ENCODE assay signal across 1 cellular context in the genomic region with DNA sequence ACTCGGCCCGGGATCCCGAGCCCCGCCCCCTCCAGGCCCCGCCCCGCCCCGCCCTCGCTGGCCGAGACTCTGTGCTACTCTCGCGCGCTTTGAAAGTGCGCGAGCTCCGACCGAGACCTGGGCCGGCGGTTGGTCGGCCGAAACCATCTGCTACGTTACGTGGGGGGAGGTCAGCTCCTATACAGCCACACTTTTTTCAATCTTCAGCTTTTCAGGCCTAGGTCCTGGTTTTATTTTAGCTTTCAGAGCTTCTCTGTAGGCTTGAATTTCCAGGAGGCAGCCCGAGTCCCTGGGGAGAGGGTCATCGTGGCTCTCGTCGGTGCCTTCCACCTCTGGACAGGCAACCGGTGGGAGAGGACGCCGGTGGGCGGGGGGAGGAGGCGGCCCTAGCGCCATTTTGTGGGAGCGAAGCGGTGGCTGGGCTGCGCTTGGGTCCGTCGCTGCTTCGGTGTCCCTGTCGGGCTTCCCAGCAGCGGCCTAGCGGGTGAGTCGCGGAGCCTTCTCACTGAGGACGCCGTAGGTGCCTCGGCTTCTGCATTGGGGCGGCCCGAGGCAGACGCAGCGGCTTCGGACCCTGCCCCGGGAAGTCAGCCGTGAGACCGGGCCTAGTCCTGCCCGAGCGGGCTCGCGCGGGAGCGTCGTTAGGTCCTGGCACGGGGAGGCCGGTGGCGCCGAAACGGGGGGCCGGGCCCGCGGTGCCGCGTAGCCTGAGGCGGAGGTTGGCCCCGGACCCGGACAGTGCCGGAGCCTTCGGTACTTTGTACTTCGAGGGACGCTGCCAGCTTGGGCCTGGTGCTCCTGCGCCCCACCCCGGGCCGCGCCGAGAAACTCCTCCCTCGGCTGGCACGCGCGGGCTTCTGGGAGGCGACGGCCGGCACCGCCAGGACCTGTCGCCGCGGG.
TF ChIP-seq lines count a peak whose summit lies in the region.

A gene (plus strand): TSS at position 395 of the 900 bp plus-strand sequence. CDS start 1,074 bp downstream, outside the sequence.

TF ChIP-seq in HepG2, 621 proteins besides CTCF, POLR2A, EP300 and RAD21 (continued from another document and continues in another):
- TF ChIP-seq SIX4 (CRISPR knock-in tag; IDR thresholded peaks at IDR 0.05) (0 out of 2 replicates have a peak, but pooled peaks have one; percentile 27), SYNCRIP (IDR thresholded peaks at IDR 0.05; ENCODE audit: insufficient read depth, low read depth, low read length) (no peak), SRSF4 (IDR thresholded peaks at IDR 0.05; ENCODE audit: low read depth, low read length, poor library complexity, severe bottlenecking) (peak; percentile 78), NR2F1 (CRISPR knock-in tag; IDR thresholded peaks at IDR 0.05) (no peak; a peak in 1 of 4 replicates), ZNF761 (CRISPR knock-in tag; conservative IDR thresholded peaks at IDR 0.05) (peak; percentile 67; the same call in 1 of the 2 replicates), ZSCAN29 (CRISPR knock-in tag; conservative IDR thresholded peaks at IDR 0.05) (no peak), SP140L (CRISPR knock-in tag; IDR thresholded peaks at IDR 0.05; ENCODE audit: borderline replicate concordance) (no peak), HOXA9 (CRISPR knock-in tag; IDR thresholded peaks at IDR 0.05; ENCODE audit: borderline replicate concordance) (no peak), ATF1 (CRISPR knock-in tag; IDR thresholded peaks at IDR 0.05) (no peak), ZFY (CRISPR knock-in tag; IDR thresholded peaks at IDR 0.05) (peak; percentile 100), PRPF4 (IDR thresholded peaks at IDR 0.05; ENCODE audit: low read depth, low read length, poor library complexity, severe bottlenecking) (no peak), MYC (CRISPR knock-in tag; IDR thresholded peaks at IDR 0.05; ENCODE audit: borderline replicate concordance) (peak; percentile 74), SP1 (IDR thresholded peaks at IDR 0.05) (peak; percentile 58; the same call in 1 of the 2 replicates), SP1 (CRISPR knock-in tag; IDR thresholded peaks at IDR 0.05) (peak; percentile 81), ZNF547 (CRISPR knock-in tag; IDR thresholded peaks at IDR 0.05) (no peak; the same call in 1 of the 2 replicates), AHR (CRISPR knock-in tag; IDR thresholded peaks at IDR 0.05) (peak; percentile 55; the same call in 1 of the 2 replicates), ZNF670 (CRISPR knock-in tag; IDR thresholded peaks at IDR 0.05; ENCODE audit: borderline replicate concordance) (no peak), NCOA1 (CRISPR knock-in tag; IDR thresholded peaks at IDR 0.05) (peak; percentile 84; the same call in 1 of the 2 replicates), ZNF678 (CRISPR knock-in tag; IDR thresholded peaks at IDR 0.05) (peak; percentile 64; the same call in 1 of the 2 replicates), REPIN1 (CRISPR knock-in tag; IDR thresholded peaks at IDR 0.05; ENCODE audit: borderline replicate concordance, low read depth) (peak; percentile 49; the same call in 1 of the 2 replicates), HNRNPH1 (optimal IDR thresholded peaks at IDR 0.05; ENCODE audit: low read depth, low read length) (no peak), ZNF460 (CRISPR knock-in tag; IDR thresholded peaks at IDR 0.05; ENCODE audit: borderline replicate concordance) (no peak), HOXA5 (CRISPR knock-in tag; IDR thresholded peaks at IDR 0.05) (peak; percentile 96), ZBTB3 (CRISPR knock-in tag; IDR thresholded peaks at IDR 0.05; ENCODE audit: borderline replicate concordance, low read depth) (no peak), ZNF335 (CRISPR knock-in tag; IDR thresholded peaks at IDR 0.05) (no peak; the same call in 1 of the 2 replicates), ZNF441 (CRISPR knock-in tag; IDR thresholded peaks at IDR 0.05; ENCODE audit: borderline replicate concordance) (no peak)
- TF ChIP-seq, protein P1, sequence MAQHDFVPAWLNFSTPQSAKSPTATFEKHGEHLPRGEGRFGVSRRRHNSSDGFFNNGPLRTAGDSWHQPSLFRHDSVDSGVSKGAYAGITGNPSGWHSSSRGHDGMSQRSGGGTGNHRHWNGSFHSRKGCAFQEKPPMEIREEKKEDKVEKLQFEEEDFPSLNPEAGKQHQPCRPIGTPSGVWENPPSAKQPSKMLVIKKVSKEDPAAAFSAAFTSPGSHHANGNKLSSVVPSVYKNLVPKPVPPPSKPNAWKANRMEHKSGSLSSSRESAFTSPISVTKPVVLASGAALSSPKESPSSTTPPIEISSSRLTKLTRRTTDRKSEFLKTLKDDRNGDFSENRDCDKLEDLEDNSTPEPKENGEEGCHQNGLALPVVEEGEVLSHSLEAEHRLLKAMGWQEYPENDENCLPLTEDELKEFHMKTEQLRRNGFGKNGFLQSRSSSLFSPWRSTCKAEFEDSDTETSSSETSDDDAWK (CRISPR knock-in tag; IDR thresholded peaks at IDR 0.05): no peak
- TF ChIP-seq, protein P2, sequence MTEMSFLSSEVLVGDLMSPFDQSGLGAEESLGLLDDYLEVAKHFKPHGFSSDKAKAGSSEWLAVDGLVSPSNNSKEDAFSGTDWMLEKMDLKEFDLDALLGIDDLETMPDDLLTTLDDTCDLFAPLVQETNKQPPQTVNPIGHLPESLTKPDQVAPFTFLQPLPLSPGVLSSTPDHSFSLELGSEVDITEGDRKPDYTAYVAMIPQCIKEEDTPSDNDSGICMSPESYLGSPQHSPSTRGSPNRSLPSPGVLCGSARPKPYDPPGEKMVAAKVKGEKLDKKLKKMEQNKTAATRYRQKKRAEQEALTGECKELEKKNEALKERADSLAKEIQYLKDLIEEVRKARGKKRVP (CRISPR knock-in tag; IDR thresholded peaks at IDR 0.05): peak in 1 of 2 experiments; percentile 41; a peak in 1 of 4 replicates
- TF ChIP-seq, protein P3, sequence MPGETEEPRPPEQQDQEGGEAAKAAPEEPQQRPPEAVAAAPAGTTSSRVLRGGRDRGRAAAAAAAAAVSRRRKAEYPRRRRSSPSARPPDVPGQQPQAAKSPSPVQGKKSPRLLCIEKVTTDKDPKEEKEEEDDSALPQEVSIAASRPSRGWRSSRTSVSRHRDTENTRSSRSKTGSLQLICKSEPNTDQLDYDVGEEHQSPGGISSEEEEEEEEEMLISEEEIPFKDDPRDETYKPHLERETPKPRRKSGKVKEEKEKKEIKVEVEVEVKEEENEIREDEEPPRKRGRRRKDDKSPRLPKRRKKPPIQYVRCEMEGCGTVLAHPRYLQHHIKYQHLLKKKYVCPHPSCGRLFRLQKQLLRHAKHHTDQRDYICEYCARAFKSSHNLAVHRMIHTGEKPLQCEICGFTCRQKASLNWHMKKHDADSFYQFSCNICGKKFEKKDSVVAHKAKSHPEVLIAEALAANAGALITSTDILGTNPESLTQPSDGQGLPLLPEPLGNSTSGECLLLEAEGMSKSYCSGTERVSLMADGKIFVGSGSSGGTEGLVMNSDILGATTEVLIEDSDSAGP (CRISPR knock-in tag; IDR thresholded peaks at IDR 0.05; ENCODE audit: borderline replicate concordance): peak; percentile 91
- TF ChIP-seq, protein P4, sequence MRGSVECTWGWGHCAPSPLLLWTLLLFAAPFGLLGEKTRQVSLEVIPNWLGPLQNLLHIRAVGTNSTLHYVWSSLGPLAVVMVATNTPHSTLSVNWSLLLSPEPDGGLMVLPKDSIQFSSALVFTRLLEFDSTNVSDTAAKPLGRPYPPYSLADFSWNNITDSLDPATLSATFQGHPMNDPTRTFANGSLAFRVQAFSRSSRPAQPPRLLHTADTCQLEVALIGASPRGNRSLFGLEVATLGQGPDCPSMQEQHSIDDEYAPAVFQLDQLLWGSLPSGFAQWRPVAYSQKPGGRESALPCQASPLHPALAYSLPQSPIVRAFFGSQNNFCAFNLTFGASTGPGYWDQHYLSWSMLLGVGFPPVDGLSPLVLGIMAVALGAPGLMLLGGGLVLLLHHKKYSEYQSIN (CRISPR knock-in tag; IDR thresholded peaks at IDR 0.05; ENCODE audit: borderline replicate concordance): no peak
- TF ChIP-seq, protein P5, sequence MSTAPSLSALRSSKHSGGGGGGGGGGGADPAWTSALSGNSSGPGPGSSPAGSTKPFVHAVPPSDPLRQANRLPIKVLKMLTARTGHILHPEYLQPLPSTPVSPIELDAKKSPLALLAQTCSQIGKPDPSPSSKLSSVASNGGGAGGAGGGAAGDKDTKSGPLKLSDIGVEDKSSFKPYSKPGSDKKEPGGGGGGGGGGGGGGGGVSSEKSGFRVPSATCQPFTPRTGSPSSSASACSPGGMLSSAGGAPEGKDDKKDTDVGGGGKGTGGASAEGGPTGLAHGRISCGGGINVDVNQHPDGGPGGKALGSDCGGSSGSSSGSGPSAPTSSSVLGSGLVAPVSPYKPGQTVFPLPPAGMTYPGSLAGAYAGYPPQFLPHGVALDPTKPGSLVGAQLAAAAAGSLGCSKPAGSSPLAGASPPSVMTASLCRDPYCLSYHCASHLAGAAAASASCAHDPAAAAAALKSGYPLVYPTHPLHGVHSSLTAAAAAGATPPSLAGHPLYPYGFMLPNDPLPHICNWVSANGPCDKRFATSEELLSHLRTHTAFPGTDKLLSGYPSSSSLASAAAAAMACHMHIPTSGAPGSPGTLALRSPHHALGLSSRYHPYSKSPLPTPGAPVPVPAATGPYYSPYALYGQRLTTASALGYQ (CRISPR knock-in tag; IDR thresholded peaks at IDR 0.05): peak; percentile 86
- TF ChIP-seq, protein P6, sequence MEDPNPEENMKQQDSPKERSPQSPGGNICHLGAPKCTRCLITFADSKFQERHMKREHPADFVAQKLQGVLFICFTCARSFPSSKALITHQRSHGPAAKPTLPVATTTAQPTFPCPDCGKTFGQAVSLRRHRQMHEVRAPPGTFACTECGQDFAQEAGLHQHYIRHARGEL (CRISPR knock-in tag; IDR thresholded peaks at IDR 0.05): no peak
- TF ChIP-seq, protein P7, sequence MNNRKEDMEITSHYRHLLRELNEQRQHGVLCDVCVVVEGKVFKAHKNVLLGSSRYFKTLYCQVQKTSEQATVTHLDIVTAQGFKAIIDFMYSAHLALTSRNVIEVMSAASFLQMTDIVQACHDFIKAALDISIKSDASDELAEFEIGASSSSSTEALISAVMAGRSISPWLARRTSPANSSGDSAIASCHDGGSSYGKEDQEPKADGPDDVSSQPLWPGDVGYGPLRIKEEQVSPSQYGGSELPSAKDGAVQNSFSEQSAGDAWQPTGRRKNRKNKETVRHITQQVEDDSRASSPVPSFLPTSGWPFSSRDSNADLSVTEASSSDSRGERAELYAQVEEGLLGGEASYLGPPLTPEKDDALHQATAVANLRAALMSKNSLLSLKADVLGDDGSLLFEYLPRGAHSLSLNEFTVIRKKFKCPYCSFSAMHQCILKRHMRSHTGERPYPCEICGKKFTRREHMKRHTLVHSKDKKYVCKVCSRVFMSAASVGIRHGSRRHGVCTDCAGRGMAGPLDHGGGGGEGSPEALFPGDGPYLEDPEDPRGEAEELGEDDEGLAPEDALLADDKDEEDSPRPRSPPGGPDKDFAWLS (CRISPR knock-in tag; IDR thresholded peaks at IDR 0.05; ENCODE audit: borderline replicate concordance): no peak
- TF ChIP-seq, protein P8, sequence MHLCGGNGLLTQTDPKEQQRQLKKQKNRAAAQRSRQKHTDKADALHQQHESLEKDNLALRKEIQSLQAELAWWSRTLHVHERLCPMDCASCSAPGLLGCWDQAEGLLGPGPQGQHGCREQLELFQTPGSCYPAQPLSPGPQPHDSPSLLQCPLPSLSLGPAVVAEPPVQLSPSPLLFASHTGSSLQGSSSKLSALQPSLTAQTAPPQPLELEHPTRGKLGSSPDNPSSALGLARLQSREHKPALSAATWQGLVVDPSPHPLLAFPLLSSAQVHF (CRISPR knock-in tag; IDR thresholded peaks at IDR 0.05): no peak
- TF ChIP-seq, protein P9, sequence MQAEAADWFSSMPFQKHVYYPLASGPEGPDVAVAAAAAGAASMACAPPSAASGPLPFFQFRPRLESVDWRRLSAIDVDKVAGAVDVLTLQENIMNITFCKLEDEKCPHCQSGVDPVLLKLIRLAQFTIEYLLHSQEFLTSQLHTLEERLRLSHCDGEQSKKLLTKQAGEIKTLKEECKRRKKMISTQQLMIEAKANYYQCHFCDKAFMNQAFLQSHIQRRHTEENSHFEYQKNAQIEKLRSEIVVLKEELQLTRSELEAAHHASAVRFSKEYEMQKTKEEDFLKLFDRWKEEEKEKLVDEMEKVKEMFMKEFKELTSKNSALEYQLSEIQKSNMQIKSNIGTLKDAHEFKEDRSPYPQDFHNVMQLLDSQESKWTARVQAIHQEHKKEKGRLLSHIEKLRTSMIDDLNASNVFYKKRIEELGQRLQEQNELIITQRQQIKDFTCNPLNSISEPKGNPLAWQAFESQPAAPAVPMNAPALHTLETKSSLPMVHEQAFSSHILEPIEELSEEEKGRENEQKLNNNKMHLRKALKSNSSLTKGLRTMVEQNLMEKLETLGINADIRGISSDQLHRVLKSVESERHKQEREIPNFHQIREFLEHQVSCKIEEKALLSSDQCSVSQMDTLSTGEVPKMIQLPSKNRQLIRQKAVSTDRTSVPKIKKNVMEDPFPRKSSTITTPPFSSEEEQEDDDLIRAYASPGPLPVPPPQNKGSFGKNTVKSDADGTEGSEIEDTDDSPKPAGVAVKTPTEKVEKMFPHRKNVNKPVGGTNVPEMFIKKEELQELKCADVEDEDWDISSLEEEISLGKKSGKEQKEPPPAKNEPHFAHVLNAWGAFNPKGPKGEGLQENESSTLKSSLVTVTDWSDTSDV (CRISPR knock-in tag; IDR thresholded peaks at IDR 0.05): no peak
- TF ChIP-seq, protein P10, sequence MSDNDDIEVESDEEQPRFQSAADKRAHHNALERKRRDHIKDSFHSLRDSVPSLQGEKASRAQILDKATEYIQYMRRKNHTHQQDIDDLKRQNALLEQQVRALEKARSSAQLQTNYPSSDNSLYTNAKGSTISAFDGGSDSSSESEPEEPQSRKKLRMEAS (IDR thresholded peaks at IDR 0.05): peak; percentile 58
- TF ChIP-seq, protein P11, sequence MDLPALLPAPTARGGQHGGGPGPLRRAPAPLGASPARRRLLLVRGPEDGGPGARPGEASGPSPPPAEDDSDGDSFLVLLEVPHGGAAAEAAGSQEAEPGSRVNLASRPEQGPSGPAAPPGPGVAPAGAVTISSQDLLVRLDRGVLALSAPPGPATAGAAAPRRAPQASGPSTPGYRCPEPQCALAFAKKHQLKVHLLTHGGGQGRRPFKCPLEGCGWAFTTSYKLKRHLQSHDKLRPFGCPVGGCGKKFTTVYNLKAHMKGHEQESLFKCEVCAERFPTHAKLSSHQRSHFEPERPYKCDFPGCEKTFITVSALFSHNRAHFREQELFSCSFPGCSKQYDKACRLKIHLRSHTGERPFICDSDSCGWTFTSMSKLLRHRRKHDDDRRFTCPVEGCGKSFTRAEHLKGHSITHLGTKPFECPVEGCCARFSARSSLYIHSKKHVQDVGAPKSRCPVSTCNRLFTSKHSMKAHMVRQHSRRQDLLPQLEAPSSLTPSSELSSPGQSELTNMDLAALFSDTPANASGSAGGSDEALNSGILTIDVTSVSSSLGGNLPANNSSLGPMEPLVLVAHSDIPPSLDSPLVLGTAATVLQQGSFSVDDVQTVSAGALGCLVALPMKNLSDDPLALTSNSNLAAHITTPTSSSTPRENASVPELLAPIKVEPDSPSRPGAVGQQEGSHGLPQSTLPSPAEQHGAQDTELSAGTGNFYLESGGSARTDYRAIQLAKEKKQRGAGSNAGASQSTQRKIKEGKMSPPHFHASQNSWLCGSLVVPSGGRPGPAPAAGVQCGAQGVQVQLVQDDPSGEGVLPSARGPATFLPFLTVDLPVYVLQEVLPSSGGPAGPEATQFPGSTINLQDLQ (CRISPR knock-in tag; IDR thresholded peaks at IDR 0.05): peak; percentile 27; the same call in 1 of the 2 replicates
- TF ChIP-seq, protein P12, sequence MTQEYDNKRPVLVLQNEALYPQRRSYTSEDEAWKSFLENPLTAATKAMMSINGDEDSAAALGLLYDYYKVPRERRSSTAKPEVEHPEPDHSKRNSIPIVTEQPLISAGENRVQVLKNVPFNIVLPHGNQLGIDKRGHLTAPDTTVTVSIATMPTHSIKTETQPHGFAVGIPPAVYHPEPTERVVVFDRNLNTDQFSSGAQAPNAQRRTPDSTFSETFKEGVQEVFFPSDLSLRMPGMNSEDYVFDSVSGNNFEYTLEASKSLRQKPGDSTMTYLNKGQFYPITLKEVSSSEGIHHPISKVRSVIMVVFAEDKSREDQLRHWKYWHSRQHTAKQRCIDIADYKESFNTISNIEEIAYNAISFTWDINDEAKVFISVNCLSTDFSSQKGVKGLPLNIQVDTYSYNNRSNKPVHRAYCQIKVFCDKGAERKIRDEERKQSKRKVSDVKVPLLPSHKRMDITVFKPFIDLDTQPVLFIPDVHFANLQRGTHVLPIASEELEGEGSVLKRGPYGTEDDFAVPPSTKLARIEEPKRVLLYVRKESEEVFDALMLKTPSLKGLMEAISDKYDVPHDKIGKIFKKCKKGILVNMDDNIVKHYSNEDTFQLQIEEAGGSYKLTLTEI (CRISPR knock-in tag; conservative IDR thresholded peaks at IDR 0.05): no peak
